Comparison of ENCODE assay signal across 23 cellular contexts in genomic region chr2:236396818-236397350, GRCh38.
DNase-seq lines count a peak whose midpoint lies in the region; ATAC-seq and TF ChIP-seq lines count a peak whose summit lies in the region.
"Had no signal": no experiment of that assay in that cellular context is flagged by ENCODE, and none has a peak within 500 bp of the region (broad histone marks: within the 10 kb centered on the region; RNA-seq: fewer than 3 reads in every experiment).

No MANE protein-coding gene starts in this region.

- DNase-seq in coronary artery (ENCODE audit: low spot score) (peak; percentile 22), neural crest cell (ENCODE audit: low read depth, low spot score) (no peak), osteocyte (ENCODE audit: extremely low spot score, unreplicated experiment) (peak; percentile 56), Peyer's patch (no peak)
- DNase-seq in activated naive CD4-positive, alpha-beta T cell treated with anti-CD3 and anti-CD28 coated beads, Interleukin-2, amount 50 U/mL, for 16 hours, result no peak
- DNase-seq: 8988T; ACHN; AML-193; BE2C; CD4-positive, alpha-beta T cell; CD8-positive, alpha-beta memory T cell; DMS 273 treated with DMSO at 0.1 percent for 48 hours; DMS79; EL; GDM1; GM23248; H7; HCEC 1CT had no signal

- H3K27me3 Mint-ChIP-seq in neural crest cell (ENCODE audit: low read depth) (no peaks in the 10 kb centered on the region), osteocyte (ENCODE audit: unreplicated experiment) (peaks cover 5% of the 10 kb centered on the region)

- H3K4me1 ChIP-seq in Peyer's patch, result no peaks in the 10 kb centered on the region
- H3K4me1 ChIP-seq: A549, BE2C had no signal

- H3K4me3 ChIP-seq in coronary artery (no peak overlapping the region), Peyer's patch (no peak overlapping the region)
- H3K4me3 ChIP-seq: A549; BLaER1 treated with 17β-estradiol and CSF1 and Interleukin-3, amounts not matched to agents 10 nM and 100 nM; GM12878; GM23248 had no signal

- H3K36me3 Mint-ChIP-seq in neural crest cell (ENCODE audit: low read depth), result no peaks in the 10 kb centered on the region
- H3K36me3 Mint-ChIP-seq in osteocyte (ENCODE audit: unreplicated experiment), result no peaks in the 10 kb centered on the region
- H3K36me3 Mint-ChIP-seq: CD14-positive monocyte had no signal

- H3K36me3 ChIP-seq in Peyer's patch, result no peaks in the 10 kb centered on the region
- H3K36me3 ChIP-seq: BE2C; BLaER1 treated with 17β-estradiol and CSF1 and Interleukin-3, amounts not matched to agents 10 nM and 100 nM had no signal

- no peak for TF ChIP-seq CTCF in coronary artery (IDR thresholded peaks at IDR 0.05)
- TF ChIP-seq CTCF in neural crest cell (conservative IDR thresholded peaks at IDR 0.05), result no peak
- no peak for TF ChIP-seq CTCF in osteocyte (IDR thresholded peaks at IDR 0.05)
- TF ChIP-seq CTCF in Peyer's patch (IDR thresholded peaks at IDR 0.05), result no peak

- H3K27ac ChIP-seq in coronary artery, result no peak overlapping the region
- H3K27ac ChIP-seq in Peyer's patch, result no peak overlapping the region
- H3K27ac ChIP-seq: A549; BLaER1 treated with 17β-estradiol and CSF1 and Interleukin-3, amounts not matched to agents 10 nM and 100 nM; GM23248 had no signal

- no peak overlapping the region for H3K4me3 Mint-ChIP-seq in neural crest cell
- H3K4me3 Mint-ChIP-seq in osteocyte (ENCODE audit: unreplicated experiment), result no peak overlapping the region
- H3K4me3 Mint-ChIP-seq: CD14-positive monocyte; CD4-positive, alpha-beta T cell; CD8-positive, alpha-beta memory T cell had no signal

- no peaks in the 10 kb centered on the region for H3K27me3 ChIP-seq in Peyer's patch
- H3K27me3 ChIP-seq: BLaER1 treated with 17β-estradiol and CSF1 and Interleukin-3, amounts not matched to agents 10 nM and 100 nM had no signal

- H3K4me1 Mint-ChIP-seq in neural crest cell, result peaks cover 38% of the 10 kb centered on the region
- no peaks in the 10 kb centered on the region for H3K4me1 Mint-ChIP-seq in osteocyte (ENCODE audit: unreplicated experiment)
- H3K4me1 Mint-ChIP-seq: CD14-positive monocyte; CD8-positive, alpha-beta memory T cell had no signal

- H3K27ac Mint-ChIP-seq in neural crest cell (ENCODE audit: unreplicated experiment) (peak overlapping the region; percentile 59), osteocyte (ENCODE audit: unreplicated experiment) (no peak overlapping the region)
- H3K27ac Mint-ChIP-seq: CD14-positive monocyte; CD4-positive, alpha-beta T cell had no signal

- no peak for TF ChIP-seq POLR2A in Peyer's patch (IDR thresholded peaks at IDR 0.05)

- no peaks in the 10 kb centered on the region for H3K9me3 ChIP-seq in Peyer's patch
- H3K9me3 ChIP-seq: A549; BE2C; BLaER1 treated with 17β-estradiol and CSF1 and Interleukin-3, amounts not matched to agents 10 nM and 100 nM had no signal

- no peaks in the 10 kb centered on the region for H3K9me3 Mint-ChIP-seq in neural crest cell
- H3K9me3 Mint-ChIP-seq in osteocyte (ENCODE audit: unreplicated experiment), result no peaks in the 10 kb centered on the region
- H3K9me3 Mint-ChIP-seq: CD4-positive, alpha-beta T cell had no signal

- no peak for ATAC-seq in HG03521 (IDR thresholded peaks at IDR 0.05; ENCODE audit: unreplicated experiment)
- ATAC-seq: A549, GM12878 had no signal

Comparison
In these comparisons a context has a peak if more than half of its experiments do, and no peak if none do; other contexts are left out.
1. DNase-seq: peak in coronary artery (single experiment) and osteocyte (single experiment); none in neural crest cell (single experiment), activated naive CD4-positive, alpha-beta T cell treated with anti-CD3 and anti-CD28 coated beads, Interleukin-2, amount 50 U/mL, for 16 hours (single experiment) and Peyer's patch (0 of 3).